Comparison of ENCODE assay signal across 7 cellular contexts in genomic region chr2:107916696-107917370, GRCh38.
DNase-seq lines count a peak whose midpoint lies in the region; ATAC-seq, FAIRE-seq and TF ChIP-seq lines count a peak whose summit lies in the region.
"Not testable (repeated sequence)": the region's sequence is repeated elsewhere in the genome, so short reads cannot be mapped to it uniquely, and the experiment has no call there.

No MANE protein-coding gene starts in this region.

- not testable (repeated sequence) for H3K4me3 ChIP-seq in astrocyte (ENCODE audit: insufficient read depth, low read depth, low read length)

- not testable (repeated sequence) for H3K9me3 ChIP-seq in astrocyte (ENCODE audit: insufficient read depth, low read depth, low read length)

- H3K4me2 ChIP-seq in astrocyte (ENCODE audit: low read length), result not testable (repeated sequence)

- H3K4me1 ChIP-seq in astrocyte (ENCODE audit: insufficient read depth, low read length), result not testable (repeated sequence)

- not testable (repeated sequence) for H3K27me3 ChIP-seq in astrocyte (ENCODE audit: insufficient read depth, low read length)

- H3K27ac Mint-ChIP-seq in astrocyte (ENCODE audit: unreplicated experiment), result not testable (repeated sequence)

- FAIRE-seq in GM19239 (lab: Jason Lieb, UNC), result peak; percentile 73
- peak; percentile 45 for FAIRE-seq in astrocyte (lab: Jason Lieb, UNC)

- not testable (repeated sequence) for H3K36me3 Mint-ChIP-seq in astrocyte (ENCODE audit: low read depth, unreplicated experiment)

- not testable (repeated sequence) for H3K79me2 ChIP-seq in astrocyte (ENCODE audit: insufficient read depth, low read length)

- H2AFZ ChIP-seq in astrocyte (ENCODE audit: low read depth, low read length), result not testable (repeated sequence)

- H3K27me3 Mint-ChIP-seq in astrocyte (ENCODE audit: low read depth, unreplicated experiment), result not testable (repeated sequence)

- not testable (repeated sequence) for H3K9ac ChIP-seq in astrocyte (ENCODE audit: low read length)

- not testable (repeated sequence) for H3K9me3 Mint-ChIP-seq in astrocyte (ENCODE audit: unreplicated experiment)

- not testable (repeated sequence) for DNase-seq in GM19239 (ENCODE audit: insufficient read length, low spot score); astrocyte (ENCODE audit: low read depth)

- not testable (repeated sequence) for H4K20me1 ChIP-seq in astrocyte (ENCODE audit: insufficient read depth, low read length)

- not testable (repeated sequence) for H3K27ac ChIP-seq in astrocyte (ENCODE audit: low read depth, low read length)

- peak; percentile 84 for ATAC-seq in GM18502 (IDR thresholded peaks at IDR 0.05; ENCODE audit: poor library complexity, unreplicated experiment)
- ATAC-seq in GM21390 (IDR thresholded peaks at IDR 0.05; ENCODE audit: unreplicated experiment), result peak; percentile 91
- peak; percentile 70 for ATAC-seq in GM21786 (IDR thresholded peaks at IDR 0.05; ENCODE audit: unreplicated experiment)
- peak; percentile 68 for ATAC-seq in HG02938 (IDR thresholded peaks at IDR 0.05; ENCODE audit: unreplicated experiment)
- ATAC-seq in HG03520 (IDR thresholded peaks at IDR 0.05; ENCODE audit: unreplicated experiment), result peak; percentile 79

- not testable (repeated sequence) for H3K36me3 ChIP-seq in astrocyte (ENCODE audit: insufficient read depth, low read length)

- not testable (repeated sequence) for TF ChIP-seq CTCF in astrocyte (IDR thresholded peaks at IDR 0.05; ENCODE audit: insufficient read depth, low read depth, low read length)

- H3K4me1 Mint-ChIP-seq in astrocyte (ENCODE audit: low read depth, unreplicated experiment), result not testable (repeated sequence)

- H3K4me3 Mint-ChIP-seq in astrocyte (ENCODE audit: unreplicated experiment), result not testable (repeated sequence)
